In genomic region chr17:79533116-79533515, GRCh38 we compare ENCODE assay signal across 20 cellular contexts.
"Had no signal": no experiment of that assay in that cellular context is flagged by ENCODE, and none has a peak within 500 bp of the region (broad histone marks: within the 10 kb centered on the region; RNA-seq: fewer than 3 reads in every experiment).

No MANE protein-coding gene starts in this region.

- H3K9me3 ChIP-seq: esophagus squamous epithelium, gastroesophageal sphincter, mucosa of descending colon, pancreas, prostate gland, right lobe of liver, tibial artery, upper lobe of right lung, vagina had no signal

- H3K27ac ChIP-seq: esophagus squamous epithelium, gastroesophageal sphincter, neural progenitor cell, pancreas, prostate gland, right lobe of liver, tibial artery, upper lobe of right lung, vagina had no signal

- ATAC-seq: gastroesophageal sphincter; left colon; mucosa of descending colon; naive thymus-derived CD8-positive, alpha-beta T cell; pancreas; right lobe of liver; stimulated activated memory B cell treated with anti-CD40 and anti-IgM and Interleukin-4, amounts not matched to agents 10 μg/mL and 1 μg/mL and 100 μg/mL, for 72 hours; upper lobe of right lung had no signal

- H3K4me3 ChIP-seq: esophagus squamous epithelium, gastroesophageal sphincter, mucosa of descending colon, neural progenitor cell, pancreas, prostate gland, right lobe of liver, tibial artery, upper lobe of right lung, vagina had no signal

- H3K4me2 ChIP-seq: neural progenitor cell had no signal

- H3K9ac ChIP-seq: neural progenitor cell had no signal

- H2AFZ ChIP-seq: neural progenitor cell had no signal

- H3K27me3 ChIP-seq: neural progenitor cell, pancreas, right lobe of liver, upper lobe of right lung, vagina had no signal

- H3K36me3 ChIP-seq: esophagus squamous epithelium, gastroesophageal sphincter, neural progenitor cell, pancreas, prostate gland, right lobe of liver, tibial artery, upper lobe of right lung, vagina had no signal

- DNase-seq: esophagus squamous epithelium; foreskin fibroblast; glutamatergic neuron; islet precursor cell; left colon; mucosa of descending colon; occipital lobe; pancreas; stimulated activated CD4-positive, alpha-beta T cell treated with anti-CD3 and anti-CD28 coated beads, Interleukin-15, amount 100 ng/mL, for 24 hours; stimulated activated CD4-positive, alpha-beta T cell treated with anti-CD3 and anti-CD28 coated beads, Interleukin-1b, Interleukin-23, amount 100 ng/mL, for 48 hours; stimulated activated CD4-positive, alpha-beta T cell treated with anti-CD3 and anti-CD28 coated beads, Interleukin-4, amount 100 ng/mL, for 24 hours; tibial artery; upper lobe of right lung had no signal

- H3K4me1 ChIP-seq: esophagus squamous epithelium, gastroesophageal sphincter, pancreas, prostate gland, right lobe of liver, tibial artery, upper lobe of right lung, vagina had no signal
